Comparison of ENCODE assay signal across 21 cellular contexts in the genomic region with DNA sequence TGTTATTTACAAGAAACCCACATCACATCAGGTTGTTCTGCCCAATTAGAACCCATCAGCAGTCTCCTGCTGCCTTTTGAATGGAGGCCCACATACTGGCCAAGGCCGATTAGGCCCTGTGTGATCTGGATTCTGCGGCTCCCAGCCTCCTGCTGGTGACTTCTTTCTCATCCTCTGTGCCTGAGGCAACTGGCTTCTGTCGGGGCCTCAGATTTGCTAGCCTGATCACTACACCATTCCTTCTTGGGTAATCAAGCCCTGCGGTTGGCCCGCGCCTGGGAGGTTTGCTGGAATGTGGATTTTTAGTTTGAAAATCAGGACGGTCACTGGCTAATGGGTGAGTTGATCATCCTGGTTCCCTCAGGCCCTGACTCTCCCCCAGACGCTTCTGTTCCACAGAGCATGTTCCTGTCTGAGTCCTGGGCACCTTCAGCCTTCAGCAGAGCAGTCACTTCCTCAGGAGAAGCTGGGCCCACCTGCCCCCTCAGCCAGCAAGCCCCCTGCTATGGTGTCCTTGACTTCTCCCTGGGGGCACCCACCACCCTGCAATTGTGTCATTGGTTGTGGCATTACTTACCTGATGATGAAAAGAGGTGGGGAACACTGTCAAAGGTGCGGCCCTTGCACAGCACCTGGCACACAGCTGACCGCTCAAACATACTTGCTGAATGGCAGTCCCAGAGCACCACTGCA.
"Had no signal": no experiment of that assay in that cellular context is flagged by ENCODE, and none has a peak within 500 bp of the region (broad histone marks: within the 10 kb centered on the region; RNA-seq: fewer than 3 reads in every experiment).

No MANE protein-coding gene starts in this region.

- FAIRE-seq: astrocyte, kidney had no signal

- H3K36me3 ChIP-seq: adrenal gland, neutrophil, tibial nerve, vagina, WERI-Rb-1 had no signal

- H3K4me1 ChIP-seq: adrenal gland, parathyroid adenoma, tibial nerve, vagina had no signal

- H3K9me3 Mint-ChIP-seq: dendritic cell treated with granulocyte-macrophage colony-stimulating factor and Interleukin-4, amounts not matched to agents 40 ng/mL and 50 ng/mL, for 4 days; effector memory CD8-positive, alpha-beta T cell; memory B cell had no signal

- H3K4me3 Mint-ChIP-seq: dendritic cell treated with granulocyte-macrophage colony-stimulating factor and Interleukin-4, amounts not matched to agents 40 ng/mL and 50 ng/mL, for 4 days; effector memory CD8-positive, alpha-beta T cell; memory B cell; naive thymus-derived CD8-positive, alpha-beta T cell; stimulated activated naive B cell treated with anti-CD40 and anti-IgM and Interleukin-4, amounts not matched to agents 10 μg/mL and 1 μg/mL and 100 μg/mL, for 72 hours had no signal

- H3K27ac Mint-ChIP-seq: activated naive CD4-positive, alpha-beta T cell treated with anti-CD3 and anti-CD28 coated beads, Interleukin-2, amount 50 U/mL, for 72 hours; dendritic cell treated with granulocyte-macrophage colony-stimulating factor and Interleukin-4, amounts not matched to agents 40 ng/mL and 50 ng/mL, for 4 days; effector memory CD8-positive, alpha-beta T cell; memory B cell; naive thymus-derived CD8-positive, alpha-beta T cell had no signal

- H3K79me2 ChIP-seq: hepatocyte, parathyroid adenoma had no signal

- H3K27ac ChIP-seq: adrenal gland, epithelial cell of prostate, hepatocyte, neutrophil, parathyroid adenoma, vagina, WERI-Rb-1 had no signal

- H3K4me3 ChIP-seq: adrenal gland, hepatocyte, tibial nerve, vagina had no signal

- H3K27me3 ChIP-seq: adrenal gland, hepatocyte, tibial nerve, vagina had no signal

- H3K4me1 Mint-ChIP-seq: memory B cell; naive thymus-derived CD8-positive, alpha-beta T cell; stimulated activated naive B cell treated with anti-CD40 and anti-IgM and Interleukin-4, amounts not matched to agents 10 μg/mL and 1 μg/mL and 100 μg/mL, for 72 hours had no signal

- ATAC-seq: activated naive CD4-positive, alpha-beta T cell treated with anti-CD3 and anti-CD28 coated beads, Interleukin-2, amount 50 U/mL, for 72 hours; effector memory CD8-positive, alpha-beta T cell; naive thymus-derived CD8-positive, alpha-beta T cell; stimulated activated naive B cell treated with anti-CD40 and anti-IgM and Interleukin-4, amounts not matched to agents 10 μg/mL and 1 μg/mL and 100 μg/mL, for 72 hours had no signal

- H3K9ac ChIP-seq: parathyroid adenoma had no signal

- H2AFZ ChIP-seq: hepatocyte, parathyroid adenoma had no signal

- H3K36me3 Mint-ChIP-seq: activated naive CD4-positive, alpha-beta T cell treated with anti-CD3 and anti-CD28 coated beads, Interleukin-2, amount 50 U/mL, for 72 hours; memory B cell; naive thymus-derived CD8-positive, alpha-beta T cell; stimulated activated naive B cell treated with anti-CD40 and anti-IgM and Interleukin-4, amounts not matched to agents 10 μg/mL and 1 μg/mL and 100 μg/mL, for 72 hours had no signal

- H3K9me3 ChIP-seq: adrenal gland, neutrophil, tibial nerve, vagina had no signal

- H3K27me3 Mint-ChIP-seq: memory B cell; naive thymus-derived CD8-positive, alpha-beta T cell; stimulated activated naive B cell treated with anti-CD40 and anti-IgM and Interleukin-4, amounts not matched to agents 10 μg/mL and 1 μg/mL and 100 μg/mL, for 72 hours had no signal

- H3K4me2 ChIP-seq: hepatocyte had no signal

- DNase-seq: activated CD4-positive, alpha-beta T cell treated with anti-CD3 and anti-CD28 coated beads, Interleukin-2, amount 50 U/mL, for 4 hours; activated gamma-delta T cell; adrenal gland; effector memory CD8-positive, alpha-beta T cell; foreskin fibroblast; kidney; naive thymus-derived CD8-positive, alpha-beta T cell; stimulated activated naive B cell treated with anti-CD40 and anti-IgM and Interleukin-4, amounts not matched to agents 10 μg/mL and 1 μg/mL and 100 μg/mL, for 72 hours; SW 1271; T-helper 2 cell; WERI-Rb-1 had no signal
